In the genomic region with DNA sequence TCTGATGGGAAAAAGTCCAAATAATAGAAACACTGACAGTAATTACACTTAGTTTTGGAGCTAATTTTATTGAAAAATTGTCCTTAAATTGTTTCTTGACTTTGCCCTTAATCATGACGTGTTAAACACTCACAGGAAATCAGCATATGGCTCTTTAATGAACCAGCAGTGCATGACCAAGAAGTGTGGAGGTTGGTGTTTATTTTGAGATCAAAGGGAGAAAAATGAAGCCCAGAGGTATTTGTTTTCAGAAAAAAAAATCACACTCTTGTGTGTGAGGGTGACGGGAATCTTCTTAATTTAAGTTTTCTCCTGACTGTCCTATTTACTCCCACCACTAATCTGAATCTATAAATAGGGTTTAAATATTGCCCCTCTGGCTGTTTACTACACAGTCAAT, we compare ENCODE assay signal across 8 cellular contexts. TPM values are rescaled to one million over a fixed set of nuclear protein-coding genes. Genes with fewer than 3 reads are reported as not detected.
DNase-seq lines count a peak whose midpoint lies in the region; ATAC-seq, FAIRE-seq and TF ChIP-seq lines count a peak whose summit lies in the region.

No MANE protein-coding gene starts in this region.

- intact Hi-C loops in activated naive CD4-positive, alpha-beta T cell treated with anti-CD3 and anti-CD28 coated beads for 36 hours (cut with micrococcal nuclease) = loop anchor here (1.0 to 10.0 kb wide), 5 partner anchors 299 to 761 kb away; a partner anchor contains a TSS

- peaks cover 3% of the 10 kb centered on the region for H3K4me1 ChIP-seq in astrocyte (ENCODE audit: insufficient read depth, low read length)

- DNase-seq in activated naive CD4-positive, alpha-beta T cell treated with anti-CD3 and anti-CD28 coated beads for 36 hours = no peak
- no peak for DNase-seq in activated naive CD4-positive, alpha-beta T cell treated with anti-CD3 and anti-CD28 coated beads, Interleukin-2, amount 10 ng/mL, durations not matched to agents 7 days and 5 days
- no peak for DNase-seq in astrocyte (ENCODE audit: low read depth)
- no peak for DNase-seq in left lobe of liver (ENCODE audit: low spot score)
- no peak for DNase-seq in stimulated activated CD8-positive, alpha-beta memory T cell treated with anti-CD3 and anti-CD28 coated beads, Interleukin-4, amount 100 ng/mL, for 48 hours
- no peak for DNase-seq in GM12892 (ENCODE audit: insufficient read length)

- no peaks in the 10 kb centered on the region for H3K27me3 ChIP-seq in astrocyte (ENCODE audit: insufficient read depth, low read length)

- H3K27ac Mint-ChIP-seq in activated naive CD4-positive, alpha-beta T cell treated with anti-CD3 and anti-CD28 coated beads for 36 hours = no peak overlapping the region
- H3K27ac Mint-ChIP-seq in activated naive CD4-positive, alpha-beta T cell treated with anti-CD3 and anti-CD28 coated beads, Interleukin-2, amount 10 ng/mL, durations not matched to agents 7 days and 5 days = no peak overlapping the region
- peak overlapping the region; percentile 90 for H3K27ac Mint-ChIP-seq in astrocyte (ENCODE audit: unreplicated experiment)
- H3K27ac Mint-ChIP-seq in stimulated activated memory B cell treated with anti-CD40 and anti-IgM and Interleukin-4, amounts not matched to agents 10 μg/mL and 1 μg/mL and 100 μg/mL, for 72 hours = peak overlapping the region; percentile 68

- no peaks in the 10 kb centered on the region for H3K9me3 Mint-ChIP-seq in activated naive CD4-positive, alpha-beta T cell treated with anti-CD3 and anti-CD28 coated beads for 36 hours
- H3K9me3 Mint-ChIP-seq in activated naive CD4-positive, alpha-beta T cell treated with anti-CD3 and anti-CD28 coated beads, Interleukin-2, amount 10 ng/mL, durations not matched to agents 7 days and 5 days = no peaks in the 10 kb centered on the region
- no peaks in the 10 kb centered on the region for H3K9me3 Mint-ChIP-seq in astrocyte (ENCODE audit: unreplicated experiment)
- no peaks in the 10 kb centered on the region for H3K9me3 Mint-ChIP-seq in stimulated activated memory B cell treated with anti-CD40 and anti-IgM and Interleukin-4, amounts not matched to agents 10 μg/mL and 1 μg/mL and 100 μg/mL, for 72 hours

- no peaks in the 10 kb centered on the region for H3K79me2 ChIP-seq in astrocyte (ENCODE audit: insufficient read depth, low read length)

- peak overlapping the region; percentile 74 for H2AFZ ChIP-seq in astrocyte (ENCODE audit: low read depth, low read length)

- FAIRE-seq in astrocyte (lab: Jason Lieb, UNC) (no peak), GM12892 (lab: Jason Lieb, UNC) (no peak)

- no peak for TF ChIP-seq POLR2A in GM12892 (IDR thresholded peaks at IDR 0.05; ENCODE audit: low read depth, low read length)

- peak overlapping the region; percentile 72 for H3K4me3 Mint-ChIP-seq in activated naive CD4-positive, alpha-beta T cell treated with anti-CD3 and anti-CD28 coated beads for 36 hours
- H3K4me3 Mint-ChIP-seq in activated naive CD4-positive, alpha-beta T cell treated with anti-CD3 and anti-CD28 coated beads, Interleukin-2, amount 10 ng/mL, durations not matched to agents 7 days and 5 days = no peak overlapping the region
- peak overlapping the region; percentile 83 for H3K4me3 Mint-ChIP-seq in astrocyte (ENCODE audit: unreplicated experiment)
- H3K4me3 Mint-ChIP-seq in stimulated activated memory B cell treated with anti-CD40 and anti-IgM and Interleukin-4, amounts not matched to agents 10 μg/mL and 1 μg/mL and 100 μg/mL, for 72 hours = peak overlapping the region; percentile 87

- no peak overlapping the region for H3K27ac ChIP-seq in astrocyte (ENCODE audit: low read depth, low read length)

- peak overlapping the region; percentile 56 for H3K9ac ChIP-seq in astrocyte (ENCODE audit: low read length)

- H3K27me3 Mint-ChIP-seq in activated naive CD4-positive, alpha-beta T cell treated with anti-CD3 and anti-CD28 coated beads for 36 hours (ENCODE audit: low read depth) = peaks cover 7% of the 10 kb centered on the region
- peaks cover 19% of the 10 kb centered on the region for H3K27me3 Mint-ChIP-seq in activated naive CD4-positive, alpha-beta T cell treated with anti-CD3 and anti-CD28 coated beads, Interleukin-2, amount 10 ng/mL, durations not matched to agents 7 days and 5 days
- H3K27me3 Mint-ChIP-seq in astrocyte (ENCODE audit: low read depth, unreplicated experiment) = peaks cover 6% of the 10 kb centered on the region
- H3K27me3 Mint-ChIP-seq in stimulated activated memory B cell treated with anti-CD40 and anti-IgM and Interleukin-4, amounts not matched to agents 10 μg/mL and 1 μg/mL and 100 μg/mL, for 72 hours = peaks cover 16% of the 10 kb centered on the region

- H3K9me3 ChIP-seq in astrocyte (ENCODE audit: insufficient read depth, low read depth, low read length) = no peaks in the 10 kb centered on the region

- peak overlapping the region; percentile 45 for H3K4me3 ChIP-seq in astrocyte (ENCODE audit: insufficient read depth, low read depth, low read length)

- CTCF ChIA-PET in activated naive CD4-positive, alpha-beta T cell treated with anti-CD3 and anti-CD28 coated beads for 36 hours (lab: Charles Lee) = interaction anchor here (0.7 to 4.5 kb wide), 27 partner anchors 8 to 648 kb away, joined by 3 to 41 read pairs (median 4); no protein-coding TSS in a partner anchor
- CTCF ChIA-PET in activated naive CD4-positive, alpha-beta T cell treated with anti-CD3 and anti-CD28 coated beads, Interleukin-2, amount 10 ng/mL, durations not matched to agents 7 days and 5 days (lab: Charles Lee) = interaction anchor here (0.6 to 3.7 kb wide), 20 partner anchors 9 to 636 kb away, joined by 3 to 20 read pairs (median 3); no protein-coding TSS in a partner anchor

- H4K20me1 ChIP-seq in astrocyte (ENCODE audit: insufficient read depth, low read length) = no peaks in the 10 kb centered on the region

- no peaks in the 10 kb centered on the region for H3K36me3 Mint-ChIP-seq in activated naive CD4-positive, alpha-beta T cell treated with anti-CD3 and anti-CD28 coated beads for 36 hours (ENCODE audit: low read depth)
- no peaks in the 10 kb centered on the region for H3K36me3 Mint-ChIP-seq in activated naive CD4-positive, alpha-beta T cell treated with anti-CD3 and anti-CD28 coated beads, Interleukin-2, amount 10 ng/mL, durations not matched to agents 7 days and 5 days
- H3K36me3 Mint-ChIP-seq in astrocyte (ENCODE audit: low read depth, unreplicated experiment) = no peaks in the 10 kb centered on the region
- H3K36me3 Mint-ChIP-seq in stimulated activated memory B cell treated with anti-CD40 and anti-IgM and Interleukin-4, amounts not matched to agents 10 μg/mL and 1 μg/mL and 100 μg/mL, for 72 hours = no peaks in the 10 kb centered on the region

- ATAC-seq in HG03520 (IDR thresholded peaks at IDR 0.05; ENCODE audit: unreplicated experiment) (peak; percentile 5), left lobe of liver (no peak)
- ATAC-seq in stimulated activated memory B cell treated with anti-CD40 and anti-IgM and Interleukin-4, amounts not matched to agents 10 μg/mL and 1 μg/mL and 100 μg/mL, for 72 hours = no peak

- H3K4me1 Mint-ChIP-seq in activated naive CD4-positive, alpha-beta T cell treated with anti-CD3 and anti-CD28 coated beads for 36 hours (ENCODE audit: low read depth) = peaks cover 7% of the 10 kb centered on the region
- H3K4me1 Mint-ChIP-seq in activated naive CD4-positive, alpha-beta T cell treated with anti-CD3 and anti-CD28 coated beads, Interleukin-2, amount 10 ng/mL, durations not matched to agents 7 days and 5 days = peaks cover 7% of the 10 kb centered on the region
- peaks cover 6% of the 10 kb centered on the region for H3K4me1 Mint-ChIP-seq in astrocyte (ENCODE audit: low read depth, unreplicated experiment)
- peaks cover 8% of the 10 kb centered on the region for H3K4me1 Mint-ChIP-seq in stimulated activated memory B cell treated with anti-CD40 and anti-IgM and Interleukin-4, amounts not matched to agents 10 μg/mL and 1 μg/mL and 100 μg/mL, for 72 hours

- H3K36me3 ChIP-seq in astrocyte (ENCODE audit: insufficient read depth, low read length) = no peaks in the 10 kb centered on the region

- no peak for TF ChIP-seq CTCF in astrocyte (IDR thresholded peaks at IDR 0.05; ENCODE audit: insufficient read depth, low read depth, low read length)

- H3K4me2 ChIP-seq in astrocyte (ENCODE audit: low read length) = peak overlapping the region; percentile 79

RNA-seq across cellular contexts. Expression of a gene that starts 28.8 kb away (rescaled TPM):
- 1 to 10 TPM; 1.3 to 1.4 TPM for total RNA-seq in activated naive CD4-positive, alpha-beta T cell treated with anti-CD3 and anti-CD28 coated beads for 36 hours
- total RNA-seq in astrocyte (9.7 and 10.1 TPM in 2 replicates), left lobe of liver (3.8 TPM)
- 0.23 TPM for polyA plus RNA-seq in GM12892 (2012; ENCODE audit: missing spikeins)

Comparison
In these comparisons a context has a peak if more than half of its experiments do, and no peak if none do; other contexts are left out.
1. H3K27ac Mint-ChIP-seq: peak in astrocyte (single experiment) and stimulated activated memory B cell treated with anti-CD40 and anti-IgM and Interleukin-4, amounts not matched to agents 10 μg/mL and 1 μg/mL and 100 μg/mL, for 72 hours (single experiment); none in activated naive CD4-positive, alpha-beta T cell treated with anti-CD3 and anti-CD28 coated beads for 36 hours (single experiment) and activated naive CD4-positive, alpha-beta T cell treated with anti-CD3 and anti-CD28 coated beads, Interleukin-2, amount 10 ng/mL, durations not matched to agents 7 days and 5 days (single experiment).